Comparison of ENCODE assay signal across 8 cellular contexts in genomic region chr16:57167951-57168350, GRCh38.
DNase-seq lines count a peak whose midpoint lies in the region; ATAC-seq and TF ChIP-seq lines count a peak whose summit lies in the region.

No MANE protein-coding gene starts in this region.

- CTCF ChIA-PET in RWPE1 (lab: Yijun Ruan, JAX) = no interaction called here

- TF ChIP-seq CTCF in RWPE1 (conservative IDR thresholded peaks at IDR 0.05; ENCODE audit: low read depth) (peak; percentile 76), nephron (IDR thresholded peaks at IDR 0.05; ENCODE audit: unreplicated experiment in 3 of 3) (peak; percentile 63 to 65 (median 63))

- no peak overlapping the region for H3K27ac ChIP-seq in RWPE1

- H3K36me3 Mint-ChIP-seq in nephron (ENCODE audit: low read depth) = peaks cover 79% of the 10 kb centered on the region

- POLR2A ChIA-PET in RWPE1 (lab: Yijun Ruan, JAX; ENCODE audit: low non-redundant PET) = no interaction called here

- TF ChIP-seq POLR2A in erythroblast (IDR thresholded peaks at IDR 0.05; ENCODE audit: low read length) = no peak

- H3K4me3 Mint-ChIP-seq in nephron = no peak overlapping the region

- no peaks in the 10 kb centered on the region for H3K9me3 Mint-ChIP-seq in nephron

- ATAC-seq in GM21786 (IDR thresholded peaks at IDR 0.05; ENCODE audit: unreplicated experiment) (no peak), HG03135 (IDR thresholded peaks at IDR 0.05; ENCODE audit: unreplicated experiment) (no peak)

- DNase-seq in DMS153 (lab: John Stamatoyannopoulos, UW) (peak; percentile 42), HCEC 1CT (peak; percentile 63), RWPE1 (ENCODE audit: low spot score) (peak; percentile 46), erythroblast (lab: John Stamatoyannopoulos, UW) (peak; percentile 51 to 52)
- DNase-seq in activated CD4-positive, CD25-positive, alpha-beta regulatory T cell treated with anti-CD3 and anti-CD28 coated beads, Interleukin-2, amount 50 U/mL, for 72 hours = no peak

- H3K4me1 Mint-ChIP-seq in nephron = peaks cover 11% of the 10 kb centered on the region

- H3K27ac Mint-ChIP-seq in nephron = no peak overlapping the region

- peaks cover 4% of the 10 kb centered on the region for H3K27me3 Mint-ChIP-seq in nephron (ENCODE audit: low read depth)
